Comparison of ENCODE assay signal across 12 cellular contexts in genomic region chr19:50133518-50134492, GRCh38. TPM values are rescaled to one million over a fixed set of nuclear protein-coding genes. Genes with fewer than 3 reads are reported as not detected.
A peak's percentile ranks its signal among the peaks of the same experiment; 100 is the strongest.
DNase-seq lines count a peak whose midpoint lies in the region; ATAC-seq, FAIRE-seq and TF ChIP-seq lines count a peak whose summit lies in the region.
"Not testable (repeated sequence)": the region's sequence is repeated elsewhere in the genome, so short reads cannot be mapped to it uniquely, and the experiment has no call there.
"Had no signal": no experiment of that assay in that cellular context is flagged by ENCODE, and none has a peak within 500 bp of the region (broad histone marks: within the 10 kb centered on the region; RNA-seq: fewer than 3 reads in every experiment).

No MANE protein-coding gene starts in this region.

- not testable (repeated sequence) for H3K4me3 Mint-ChIP-seq in HFFc6; activated T-cell treated with anti-CD3 and anti-CD28 coated beads, Interleukin-2, amount 50 U/mL, for 72 hours; neural crest cell

- not testable (repeated sequence) for TF ChIP-seq POLR2A in A549 (IDR thresholded peaks at IDR 0.05; ENCODE audit: low read length); testis (IDR thresholded peaks at IDR 0.05)

- H3K4me2 ChIP-seq in A549, result not testable (repeated sequence)

- not testable (repeated sequence) for TF ChIP-seq CTCF in A549 (IDR thresholded peaks at IDR 0.05)
- peak; percentile 56 for TF ChIP-seq CTCF in HFFc6 (IDR thresholded peaks at IDR 0.05)
- TF ChIP-seq CTCF in RWPE2 (IDR thresholded peaks at IDR 0.05; ENCODE audit: poor library complexity, severe bottlenecking), result peak; percentile 42
- peak; percentile 34 for TF ChIP-seq CTCF in foreskin keratinocyte (conservative IDR thresholded peaks at IDR 0.05)
- peak; percentile 32 for TF ChIP-seq CTCF in neural crest cell (conservative IDR thresholded peaks at IDR 0.05)
- TF ChIP-seq CTCF in testis (IDR thresholded peaks at IDR 0.05), result peak in 1 of 3 experiments; percentile 22

- not testable (repeated sequence) for TF ChIP-seq EP300 in A549 (IDR thresholded peaks at IDR 0.05)

- H3K27ac ChIP-seq in A549; RWPE2 (ENCODE audit: poor library complexity, severe bottlenecking); foreskin keratinocyte; testis: not testable (repeated sequence)

- H3K27ac Mint-ChIP-seq in HFFc6; activated T-cell treated with anti-CD3 and anti-CD28 coated beads, Interleukin-2, amount 50 U/mL, for 72 hours; neural crest cell (ENCODE audit: unreplicated experiment): not testable (repeated sequence)

- not testable (repeated sequence) for FAIRE-seq in A549 (lab: Jason Lieb, UNC)

- not testable (repeated sequence) for H3K27me3 Mint-ChIP-seq in HFFc6 (ENCODE audit: insufficient read depth); activated T-cell treated with anti-CD3 and anti-CD28 coated beads, Interleukin-2, amount 50 U/mL, for 72 hours (ENCODE audit: low read depth); neural crest cell (ENCODE audit: low read depth)

- peaks cover 16% of the 10 kb centered on the region for H3K27me3 ChIP-seq in RWPE2 (ENCODE audit: insufficient read depth, poor library complexity, severe bottlenecking)
- not testable (repeated sequence) for H3K27me3 ChIP-seq in foreskin keratinocyte, testis

- not testable (repeated sequence) for ATAC-seq in A549; RWPE2 (ENCODE audit: low read depth); activated T-cell treated with anti-CD3 and anti-CD28 coated beads, Interleukin-2, amount 50 U/mL, for 72 hours (replicated peaks in 1 of 2); foreskin keratinocyte

- not testable (repeated sequence) for H3K36me3 Mint-ChIP-seq in HFFc6 (ENCODE audit: low read depth); activated T-cell treated with anti-CD3 and anti-CD28 coated beads, Interleukin-2, amount 50 U/mL, for 72 hours (ENCODE audit: insufficient read depth in 2 of 2); neural crest cell (ENCODE audit: low read depth)

- not testable (repeated sequence) for H3K4me3 ChIP-seq in A549; RWPE2 (ENCODE audit: severe bottlenecking); testis

- CTCF ChIA-PET in A549 (lab: Yijun Ruan, JAX), result not testable (repeated sequence)

- not testable (repeated sequence) for H3K4me1 Mint-ChIP-seq in HFFc6 (ENCODE audit: low read depth); activated T-cell treated with anti-CD3 and anti-CD28 coated beads, Interleukin-2, amount 50 U/mL, for 72 hours (ENCODE audit: low read depth); neural crest cell

- H3K4me1 ChIP-seq in A549; RWPE2 (ENCODE audit: insufficient read depth, poor library complexity, severe bottlenecking); foreskin keratinocyte; testis: not testable (repeated sequence)

- TF ChIP-seq RAD21 in A549 (conservative IDR thresholded peaks at IDR 0.05 in 1 of 2, IDR thresholded peaks at IDR 0.05 in 1 of 2), result not testable (repeated sequence)

- H3K9me3 Mint-ChIP-seq in HFFc6; activated T-cell treated with anti-CD3 and anti-CD28 coated beads, Interleukin-2, amount 50 U/mL, for 72 hours; neural crest cell: not testable (repeated sequence)

- H3K9me3 ChIP-seq in A549; RWPE2 (ENCODE audit: severe bottlenecking); testis: not testable (repeated sequence)

- 46% methylated on average over 26 of the region's 31 CpGs for WGBS in A549 (ENCODE audit: missing lambda C conversion rate)
- 42 to 57% methylated on average over 15 to 26 of the region's 31 CpGs for WGBS in testis, 2 donors

- intact Hi-C loops in testis (cut with DNase I; ENCODE audit: low total_unique reads), result not testable (repeated sequence)

- DNase-seq in A549 (ENCODE audit: low read depth in 1 of 2, low spot score in 1 of 2); HFFc6; RWPE2 (ENCODE audit: low spot score); foreskin keratinocyte; neural crest cell (ENCODE audit: low read depth, low spot score): not testable (repeated sequence)
- peak; percentile 10 to 11 for DNase-seq in activated T-cell treated with anti-CD3 and anti-CD28 coated beads, Interleukin-2, amount 50 U/mL, for 72 hours
- peak; percentile 31 for DNase-seq in testis

- POLR2A ChIA-PET in A549 (lab: Yijun Ruan, JAX), result not testable (repeated sequence)

- not testable (repeated sequence) for H3K36me3 ChIP-seq in RWPE2 (ENCODE audit: low read depth); testis (ENCODE audit: low read depth, missing control alignments)

TF ChIP-seq in A549, 52 proteins besides CTCF, POLR2A, EP300 and RAD21:
- 0 out of 2 replicates have a peak, but pooled peaks have one; percentile 4 for TF ChIP-seq CHD4 (IDR thresholded peaks at IDR 0.05; ENCODE audit: borderline replicate concordance)

RNA-seq across cellular contexts. Expression of gene IZUMO2, which starts 29.3 kb away (rescaled TPM):
- not detected in 2 replicates for polyA plus RNA-seq in A549 (2011; rRNA removed)
- not detected in 2 replicates for polyA plus RNA-seq in A549 (2012; cell fraction: cytosol; rRNA removed)
- not detected in 2 replicates for polyA plus RNA-seq in A549 (2012; cell fraction: nucleus; rRNA removed)
- polyA plus RNA-seq in A549 (2017; fragmentation: RNase III; extraction: RNeasy Plus Mini Kit Qiagen cat#74134 plus additional on column Dnase treatment), result not detected in 3 replicates
- not detected in 2 replicates for polyA minus RNA-seq in A549 (2011; rRNA and poly(A)+ RNA removed)
- not detected for total RNA-seq in HFFc6 (2021; fragmentation: NEBNext Ultra II Directional; extraction: Animal tissue kit (Norgen Biotek cat#: 25700))
- total RNA-seq in activated T-cell treated with anti-CD3 and anti-CD28 coated beads, Interleukin-2, amount 50 U/mL, for 72 hours, result not detected
- not detected in 2 replicates for total RNA-seq in foreskin keratinocyte
- polyA plus RNA-seq in foreskin keratinocyte, result not detected in 2 replicates
- total RNA-seq in neural crest cell, result not detected in 2 replicates
- 10 to 100 TPM; 18.0 to 37.3 TPM for total RNA-seq in testis
- 56.1 TPM for polyA plus RNA-seq in testis (ENCODE audit: insufficient read depth, low read depth, low replicate concordance)
- total RNA-seq: A172; Caco-2; CD4-positive, alpha-beta T cell; HT1080; IMR-90 had no signal
- polyA plus RNA-seq: IMR-90 had no signal

Comparison
In these comparisons a context has a peak if more than half of its experiments do, and no peak if none do; other contexts are left out.
1. RNA of gene IZUMO2, which starts 29.3 kb away (total RNA-seq): 18.0 to 37.3 TPM in testis; not detected in HFFc6, not detected in activated T-cell treated with anti-CD3 and anti-CD28 coated beads, Interleukin-2, amount 50 U/mL, for 72 hours, not detected in foreskin keratinocyte and not detected in neural crest cell; every median in the first group is over 10 times any median in the second.